Comparison of ENCODE assay signal across 8 cellular contexts in genomic region chr1:101026394-101026788, GRCh38. TPM values are rescaled to one million over a fixed set of nuclear protein-coding genes. Genes with fewer than 3 reads are reported as not detected.
DNase-seq lines count a peak whose midpoint lies in the region; ATAC-seq lines count a peak whose summit lies in the region.

No MANE protein-coding gene starts in this region.

- no peak for ATAC-seq in activated CD8-positive, alpha-beta T cell treated with anti-CD3 and anti-CD28 coated beads, Interleukin-2, amount 10 ng/mL, durations not matched to agents 7 days and 5 days
- ATAC-seq in GM19023 (IDR thresholded peaks at IDR 0.05; ENCODE audit: unreplicated experiment) (no peak), GM21526 (IDR thresholded peaks at IDR 0.05; ENCODE audit: low FRiP score, unreplicated experiment) (no peak)

- DNase-seq in T-helper 1 cell = no peak
- no peak for DNase-seq in activated CD8-positive, alpha-beta T cell treated with anti-CD3 and anti-CD28 coated beads, Interleukin-2, amount 10 ng/mL, durations not matched to agents 7 days and 5 days
- DNase-seq in COLO829 (ENCODE audit: low spot score) = no peak

- peaks cover 26% of the 10 kb centered on the region for H3K36me3 Mint-ChIP-seq in T-helper 1 cell treated with Interleukin-12 subunit alpha and Interleukin-12 subunit beta and Interleukin-4 antibody, amounts not matched to agents 30 μg/mL and 1 μg/mL, for 36 hours (ENCODE audit: low read depth)
- H3K36me3 Mint-ChIP-seq in activated CD8-positive, alpha-beta T cell treated with anti-CD3 and anti-CD28 coated beads, Interleukin-2, amount 10 ng/mL, durations not matched to agents 7 days and 5 days (ENCODE audit: low read depth) = peaks cover 55% of the 10 kb centered on the region

- H3K4me1 Mint-ChIP-seq in T-helper 1 cell treated with Interleukin-12 subunit alpha and Interleukin-12 subunit beta and Interleukin-4 antibody, amounts not matched to agents 30 μg/mL and 1 μg/mL, for 36 hours (ENCODE audit: low read depth) = peaks cover 39% of the 10 kb centered on the region
- H3K4me1 Mint-ChIP-seq in activated CD8-positive, alpha-beta T cell treated with anti-CD3 and anti-CD28 coated beads, Interleukin-2, amount 10 ng/mL, durations not matched to agents 7 days and 5 days (ENCODE audit: low read depth) = peaks cover 59% of the 10 kb centered on the region

- H3K4me3 ChIP-seq in iPS-18a (ENCODE audit: low read length) (peak overlapping the region; percentile 95), stomach smooth muscle (ENCODE audit: low read length in 2 of 2) (peak overlapping the region; percentile 77 to 80)

- H3K9ac ChIP-seq in iPS-18a (ENCODE audit: low read length) (peak overlapping the region; percentile 95), stomach smooth muscle (ENCODE audit: low read length in 2 of 2) (peak overlapping the region; percentile 71 to 74)

- no peaks in the 10 kb centered on the region for H3K9me3 ChIP-seq in iPS-18a (ENCODE audit: control insufficient read depth, low read depth, low read length)
- H3K9me3 ChIP-seq in stomach smooth muscle (ENCODE audit: control insufficient read depth in 2 of 2, low read length in 2 of 2) = no peaks in the 10 kb centered on the region

- H3K27ac Mint-ChIP-seq in T-helper 1 cell treated with Interleukin-12 subunit alpha and Interleukin-12 subunit beta and Interleukin-4 antibody, amounts not matched to agents 30 μg/mL and 1 μg/mL, for 36 hours = peak overlapping the region; percentile 98
- peak overlapping the region; percentile 96 for H3K27ac Mint-ChIP-seq in activated CD8-positive, alpha-beta T cell treated with anti-CD3 and anti-CD28 coated beads, Interleukin-2, amount 10 ng/mL, durations not matched to agents 7 days and 5 days

- H3K36me3 ChIP-seq in iPS-18a (ENCODE audit: control insufficient read depth, low read depth, low read length) (peaks cover 5% of the 10 kb centered on the region), stomach smooth muscle (ENCODE audit: control insufficient read depth in 2 of 2, insufficient read depth in 2 of 2, low read length in 2 of 2) (no peaks in the 10 kb centered on the region)

- CTCF ChIA-PET in activated CD8-positive, alpha-beta T cell treated with anti-CD3 and anti-CD28 coated beads, Interleukin-2, amount 10 ng/mL, durations not matched to agents 7 days and 5 days (lab: Charles Lee) = interaction anchor here (1.1 to 3.2 kb wide), 5 partner anchors 9 to 213 kb away, joined by 3 to 20 read pairs (median 4); no protein-coding TSS in a partner anchor

- H3K27me3 ChIP-seq in iPS-18a (ENCODE audit: control insufficient read depth, insufficient read depth, low read length) (no peaks in the 10 kb centered on the region), stomach smooth muscle (ENCODE audit: control insufficient read depth in 1 of 2, insufficient read depth in 2 of 2, low read length in 2 of 2) (no peaks in the 10 kb centered on the region)

- no peaks in the 10 kb centered on the region for H3K9me3 Mint-ChIP-seq in T-helper 1 cell treated with Interleukin-12 subunit alpha and Interleukin-12 subunit beta and Interleukin-4 antibody, amounts not matched to agents 30 μg/mL and 1 μg/mL, for 36 hours
- no peaks in the 10 kb centered on the region for H3K9me3 Mint-ChIP-seq in activated CD8-positive, alpha-beta T cell treated with anti-CD3 and anti-CD28 coated beads, Interleukin-2, amount 10 ng/mL, durations not matched to agents 7 days and 5 days (ENCODE audit: insufficient read depth)

- no peak overlapping the region for H3K27ac ChIP-seq in iPS-18a (ENCODE audit: low read length)
- peak overlapping the region; percentile 41 for H3K27ac ChIP-seq in stomach smooth muscle (ENCODE audit: low read length)

- POLR2A ChIA-PET in activated CD8-positive, alpha-beta T cell treated with anti-CD3 and anti-CD28 coated beads, Interleukin-2, amount 10 ng/mL, durations not matched to agents 7 days and 5 days (lab: Charles Lee) = interaction anchor here (0.7 to 2.8 kb wide), 6 partner anchors 57 to 656 kb away, joined by 3 to 11 read pairs (median 4); partner anchors contain the start of gene S1PR1

- peaks cover 14% of the 10 kb centered on the region for H3K4me1 ChIP-seq in iPS-18a (ENCODE audit: control insufficient read depth, low read depth, low read length)
- H3K4me1 ChIP-seq in stomach smooth muscle (ENCODE audit: control insufficient read depth, insufficient read depth, low read length) = peaks cover 6% of the 10 kb centered on the region

- H3K27me3 Mint-ChIP-seq in T-helper 1 cell treated with Interleukin-12 subunit alpha and Interleukin-12 subunit beta and Interleukin-4 antibody, amounts not matched to agents 30 μg/mL and 1 μg/mL, for 36 hours (ENCODE audit: low read depth) = no peaks in the 10 kb centered on the region
- H3K27me3 Mint-ChIP-seq in activated CD8-positive, alpha-beta T cell treated with anti-CD3 and anti-CD28 coated beads, Interleukin-2, amount 10 ng/mL, durations not matched to agents 7 days and 5 days (ENCODE audit: low read depth) = no peaks in the 10 kb centered on the region

- peak overlapping the region; percentile 99 for H3K4me3 Mint-ChIP-seq in T-helper 1 cell treated with Interleukin-12 subunit alpha and Interleukin-12 subunit beta and Interleukin-4 antibody, amounts not matched to agents 30 μg/mL and 1 μg/mL, for 36 hours
- H3K4me3 Mint-ChIP-seq in activated CD8-positive, alpha-beta T cell treated with anti-CD3 and anti-CD28 coated beads, Interleukin-2, amount 10 ng/mL, durations not matched to agents 7 days and 5 days = peak overlapping the region; percentile 99

RNA-seq across cellular contexts. Expression of gene DPH5, which starts 0.8 kb away (rescaled TPM):
- total RNA-seq in activated CD8-positive, alpha-beta T cell treated with anti-CD3 and anti-CD28 coated beads, Interleukin-2, amount 10 ng/mL, durations not matched to agents 7 days and 5 days = 10 to 100 TPM; 37.8 to 41.7 TPM
